11 cellular contexts compared by ENCODE assay signal in genomic region chr19:43201891-43202290, GRCh38. TPM values are rescaled to one million over a fixed set of nuclear protein-coding genes. Genes with fewer than 3 reads are reported as not detected.
DNase-seq lines count a peak whose midpoint lies in the region; FAIRE-seq and TF ChIP-seq lines count a peak whose summit lies in the region.
"Not testable (repeated sequence)": the region's sequence is repeated elsewhere in the genome, so short reads cannot be mapped to it uniquely, and the experiment has no call there.
"Had no signal": no experiment of that assay in that cellular context is flagged by ENCODE, and none has a peak within 500 bp of the region (broad histone marks: within the 10 kb centered on the region; RNA-seq: fewer than 3 reads in every experiment).

No MANE protein-coding gene starts in this region.

- not testable (repeated sequence) for H4K20me1 ChIP-seq in SK-N-SH (ENCODE audit: insufficient read depth); fibroblast of lung (ENCODE audit: control insufficient read depth, extremely low read depth, insufficient read depth, low read length)

- peaks cover 21% of the 10 kb centered on the region for H3K79me2 ChIP-seq in SK-N-SH (ENCODE audit: insufficient read depth)
- H3K79me2 ChIP-seq in fibroblast of lung (ENCODE audit: control insufficient read depth, insufficient read depth, low read length) = not testable (repeated sequence)

- not testable (repeated sequence) for FAIRE-seq in bronchial epithelial cell (lab: Jason Lieb, UNC)

- TF ChIP-seq EP300 in SK-N-SH (IDR thresholded peaks at IDR 0.05; ENCODE audit: borderline replicate concordance in 1 of 2, low read depth in 1 of 2, low read length in 1 of 2) = not testable (repeated sequence)

- H3K9me2 ChIP-seq in SK-N-SH = not testable (repeated sequence)

- not testable (repeated sequence) for H3K4me1 ChIP-seq in SK-N-SH (ENCODE audit: control insufficient read depth in 1 of 2, insufficient read depth in 2 of 2, low read depth in 1 of 2, low read length in 1 of 2); mesodermal cell (ENCODE audit: control insufficient read depth, insufficient read depth, low read length, poor library complexity, severe bottlenecking)
- H3K4me1 ChIP-seq in fibroblast of lung (ENCODE audit: control insufficient read depth, extremely low read depth, insufficient read depth, low read length) = peaks cover 20% of the 10 kb centered on the region
- H3K4me1 ChIP-seq in skeletal muscle satellite cell (ENCODE audit: control insufficient read depth, insufficient read depth, low read length) = peaks cover 24% of the 10 kb centered on the region

- CTCF ChIA-PET in SK-N-SH (lab: Yijun Ruan, JAX) = not testable (repeated sequence)

- not testable (repeated sequence) for H3K27me3 ChIP-seq in SK-N-SH (ENCODE audit: insufficient read depth); bronchial epithelial cell (ENCODE audit: control insufficient read depth, insufficient read depth, low read length); fibroblast of lung (ENCODE audit: control insufficient read depth, insufficient read depth, low read length); skeletal muscle satellite cell (ENCODE audit: control insufficient read depth, insufficient read depth, low read length)

- POLR2A ChIA-PET in SK-N-SH (lab: Yijun Ruan, JAX) = not testable (repeated sequence)

- H2AFZ ChIP-seq in SK-N-SH (ENCODE audit: low read depth); fibroblast of lung (ENCODE audit: low read length): not testable (repeated sequence)

- not testable (repeated sequence) for H3K36me3 ChIP-seq in SK-N-SH (replicated peaks in 1 of 2; ENCODE audit: control insufficient read depth in 1 of 2, insufficient read depth in 2 of 2, low read length in 1 of 2); bronchial epithelial cell (ENCODE audit: control insufficient read depth, insufficient read depth, low read length); fibroblast of lung (ENCODE audit: control insufficient read depth, insufficient read depth, low read length); mesodermal cell (ENCODE audit: control insufficient read depth, insufficient read depth, low read length); skeletal muscle satellite cell (ENCODE audit: insufficient read depth, low read length)

- 40% methylated on average over 2 of the region's 2 CpGs for WGBS in SK-N-SH (ENCODE audit: low lambda C conversion rate)
- WGBS in mesodermal cell (ENCODE audit: insufficient coverage in 2 of 2), 2 experiments = 78% methylated on average over 1 of the region's 2 CpGs; no CpG with 5 or more reads in 1 of the 2 experiments

- H3K4me3 ChIP-seq in SK-N-SH (ENCODE audit: low read depth in 2 of 2, low read length in 1 of 2); bronchial epithelial cell (ENCODE audit: low read depth, low read length); fibroblast of lung (replicated peaks in 1 of 4; ENCODE audit: control extremely low read depth in 1 of 4, insufficient read depth in 1 of 4, low read depth in 3 of 4, low read length in 4 of 4); mesodermal cell (ENCODE audit: extremely low read depth, insufficient read depth, low read length, poor library complexity, severe bottlenecking); skeletal muscle satellite cell (ENCODE audit: low read length): not testable (repeated sequence)

- H3K4me2 ChIP-seq in SK-N-SH = peak overlapping the region; percentile 72; the same call in 1 of the 2 replicates
- H3K4me2 ChIP-seq in fibroblast of lung (ENCODE audit: extremely low read depth, insufficient read depth, low read length); skeletal muscle satellite cell (ENCODE audit: low read length): not testable (repeated sequence)

- H3K9me3 ChIP-seq in SK-N-SH; fibroblast of lung (ENCODE audit: control insufficient read depth, insufficient read depth, low read depth, low read length); mesodermal cell (ENCODE audit: control insufficient read depth, low read length); skeletal muscle satellite cell (replicated peaks; ENCODE audit: low read length): not testable (repeated sequence)

- DNase-seq in EL (peak; percentile 27), M059J (ENCODE audit: low read depth) (peak; percentile 40), bronchial epithelial cell (ENCODE audit: low read depth) (peak; percentile 55)
- DNase-seq in SK-N-SH; fibroblast of lung (ENCODE audit: low read depth in 2 of 2): not testable (repeated sequence)

- H3F3A ChIP-seq in SK-N-SH (replicated peaks; ENCODE audit: insufficient read depth) = peaks cover 32% of the 10 kb centered on the region

- TF ChIP-seq RAD21 in SK-N-SH (IDR thresholded peaks at IDR 0.05; ENCODE audit: low read length) = not testable (repeated sequence)

- H3K27ac ChIP-seq in SK-N-SH (ENCODE audit: low read depth in 2 of 2, low read length in 1 of 2) (peak overlapping the region; percentile 50 to 84; a peak in 3 of 4 replicates), fibroblast of lung (ENCODE audit: insufficient read depth, low read length) (peak overlapping the region; percentile 84), mesodermal cell (ENCODE audit: low read depth, low read length, severe bottlenecking) (peak overlapping the region; percentile 95)

- H3K9ac ChIP-seq in SK-N-SH (peak overlapping the region; percentile 71), skeletal muscle satellite cell (ENCODE audit: low read depth, low read length) (peak overlapping the region; percentile 71)
- not testable (repeated sequence) for H3K9ac ChIP-seq in fibroblast of lung (ENCODE audit: insufficient read depth, low read length)

- not testable (repeated sequence) for TF ChIP-seq CTCF in SK-N-SH (IDR thresholded peaks at IDR 0.05); bronchial epithelial cell (IDR thresholded peaks at IDR 0.05; ENCODE audit: insufficient read depth, low read length, severe bottlenecking); fibroblast of lung (conservative IDR thresholded peaks at IDR 0.05 in 1 of 2, IDR thresholded peaks at IDR 0.05 in 1 of 2; ENCODE audit: low read depth in 1 of 2, low read length in 2 of 2)

RNA-seq across cellular contexts. Expression of gene PSG4, which starts 3.5 kb away (rescaled TPM):
- total RNA-seq in M059J (2014; rRNA removed; shearing (Covaris generic)) = 127 and 159 TPM in 2 replicates
- polyA plus RNA-seq in SK-N-SH (2012; rRNA removed) (175 and 311 TPM in 2 replicates), fibroblast of lung (171 and 387 TPM in 2 replicates)
- 173 and 177 TPM in 2 replicates for polyA plus RNA-seq in SK-N-SH (2012; cell fraction: cytosol; rRNA removed)
- 423 and 650 TPM in 2 replicates for polyA plus RNA-seq in SK-N-SH (2012; cell fraction: nucleus; rRNA removed)
- total RNA-seq in bronchial epithelial cell (0.26 TPM in 1 of 2 replicates, not detected in the other), fibroblast of lung (0.17 and 11.3 TPM in 2 replicates)
- polyA plus RNA-seq in fibroblast of lung (2012) = 108 and 205 TPM in 2 replicates
- polyA minus RNA-seq in fibroblast of lung (ENCODE audit: low replicate concordance) = 63.7 and 67.2 TPM in 2 replicates
- polyA plus RNA-seq in mesodermal cell (2013, experiment 1 of 2) = 3.4 TPM
- polyA plus RNA-seq in mesodermal cell (2013, experiment 2 of 2) = 3.3 TPM
- total RNA-seq in skeletal muscle satellite cell (2012; rRNA removed) = 0.87 and 3.0 TPM in 2 replicates
- total RNA-seq: CD8-positive, alpha-beta T cell; H1; Right ventricle myocardium superior had no signal
- polyA plus RNA-seq: H1, IgD-negative memory B cell had no signal

RNA-seq across cellular contexts. Expression of gene PSG5, which starts 15.6 kb away (rescaled TPM):
- 44.3 and 48.9 TPM in 2 replicates for total RNA-seq in M059J (2014; rRNA removed; shearing (Covaris generic))
- polyA plus RNA-seq in SK-N-SH (2012; rRNA removed) (70.3 and 133 TPM in 2 replicates), fibroblast of lung (52.2 and 229 TPM in 2 replicates)
- polyA plus RNA-seq in SK-N-SH (2012; cell fraction: cytosol; rRNA removed) = 98.7 and 111 TPM in 2 replicates
- 63.1 and 123 TPM in 2 replicates for polyA plus RNA-seq in SK-N-SH (2012; cell fraction: nucleus; rRNA removed)
- total RNA-seq in bronchial epithelial cell (not detected in 2 replicates), fibroblast of lung (2.1 and 14.2 TPM in 2 replicates)
- 42.9 and 138 TPM in 2 replicates for polyA plus RNA-seq in fibroblast of lung (2012)
- 18.3 and 49.3 TPM in 2 replicates for polyA minus RNA-seq in fibroblast of lung (ENCODE audit: low replicate concordance)
- 0.63 TPM for polyA plus RNA-seq in mesodermal cell (2013, experiment 1 of 2)
- 0.81 TPM for polyA plus RNA-seq in mesodermal cell (2013, experiment 2 of 2)
- total RNA-seq in skeletal muscle satellite cell (2012; rRNA removed) = 0.22 and 0.51 TPM in 2 replicates
- total RNA-seq: CD8-positive, alpha-beta T cell; H1; Right ventricle myocardium superior had no signal
- polyA plus RNA-seq: H1, IgD-negative memory B cell had no signal

Comparison
In these comparisons a context has a peak if more than half of its experiments do, and no peak if none do; other contexts are left out.
1. RNA of gene PSG4, which starts 3.5 kb away (total RNA-seq): 127 to 159 TPM in M059J; 0.26 TPM in bronchial epithelial cell and 0.17 to 11.3 TPM in fibroblast of lung; every median in the first group is over 10 times any median in the second.
2. Peak in every context shown above with its lines, with median percentiles within 50 percentile points of each other: H3K27ac ChIP-seq.